In genomic region chr5:164345173-164345572, GRCh38 we compare ENCODE assay signal across 16 cellular contexts.
A peak's percentile ranks its signal among the peaks of the same experiment; 100 is the strongest.
DNase-seq lines count a peak whose midpoint lies in the region; ATAC-seq, FAIRE-seq and TF ChIP-seq lines count a peak whose summit lies in the region.
"Had no signal": no experiment of that assay in that cellular context is flagged by ENCODE, and none has a peak within 500 bp of the region (broad histone marks: within the 10 kb centered on the region; RNA-seq: fewer than 3 reads in every experiment).

No MANE protein-coding gene starts in this region.

- H3K9me3 ChIP-seq in right atrium auricular region, result no peaks in the 10 kb centered on the region
- H3K9me3 ChIP-seq: neutrophil had no signal

- no peaks in the 10 kb centered on the region for H3K4me1 ChIP-seq in right atrium auricular region

- peak; percentile 85 for ATAC-seq in Right ventricle myocardium inferior
- ATAC-seq in Right ventricle myocardium superior (ENCODE audit: poor library complexity), result peak; percentile 95
- no peak for ATAC-seq in HG02763 (IDR thresholded peaks at IDR 0.05; ENCODE audit: unreplicated experiment)
- ATAC-seq: WTC11 had no signal

- no peaks in the 10 kb centered on the region for H3K27me3 ChIP-seq in right atrium auricular region
- H3K27me3 ChIP-seq: neutrophil had no signal

- intact Hi-C loops in Right ventricle myocardium inferior (cut with DNase I) (no loop called here), Right ventricle myocardium superior (cut with DNase I) (no loop called here)

- no peak overlapping the region for H3K4me3 ChIP-seq in right atrium auricular region

- FAIRE-seq in urothelium cell line (lab: Jason Lieb, UNC), result no peak
- FAIRE-seq: frontal cortex, G401.6 had no signal

- H3K36me3 ChIP-seq in right atrium auricular region, result no peaks in the 10 kb centered on the region
- H3K36me3 ChIP-seq: neutrophil had no signal

- DNase-seq in Right ventricle myocardium inferior (ENCODE audit: missing footprints), result peak; percentile 81
- DNase-seq in right atrium auricular region (ENCODE audit: low spot score), result no peak
- DNase-seq in amniotic stem cell (lab: John Stamatoyannopoulos, UW), result peak; percentile 26
- DNase-seq in Right ventricle myocardium superior, result peak; percentile 78
- peak; percentile 22 for DNase-seq in urothelium cell line (ENCODE audit: low spot score)
- no peak for DNase-seq in activated naive CD4-positive, alpha-beta T cell treated with Interleukin-2 at 50 U/mL for 16 hours
- no peak for DNase-seq in NCI-H2107 treated with DMSO at 0.1 percent for 48 hours (lab: John Stamatoyannopoulos, UW; ENCODE audit: unreplicated experiment)
- DNase-seq: ACHN; activated T-cell treated with anti-CD3 and anti-CD28 coated beads, Interleukin-2, amount 50 U/mL, for 1 hour; NCI-H1694 treated with DMSO at 0.1 percent for 48 hours; stimulated activated CD4-positive, alpha-beta T cell treated with anti-CD3 and anti-CD28 coated beads, Interleukin-2, amount 100 ng/mL, for 48 hours had no signal

- TF ChIP-seq CTCF in right atrium auricular region (IDR thresholded peaks at IDR 0.05), result no peak

- H3K27ac ChIP-seq in right atrium auricular region, result no peak overlapping the region
- H3K27ac ChIP-seq: neutrophil had no signal

Comparison
In these comparisons a context has a peak if more than half of its experiments do, and no peak if none do; other contexts are left out.
1. DNase-seq: peak in Right ventricle myocardium inferior (single experiment), amniotic stem cell (single experiment), Right ventricle myocardium superior (single experiment) and urothelium cell line (single experiment); none in right atrium auricular region (single experiment), activated naive CD4-positive, alpha-beta T cell treated with Interleukin-2 at 50 U/mL for 16 hours (single experiment) and NCI-H2107 treated with DMSO at 0.1 percent for 48 hours (single experiment).